12 cellular contexts compared by ENCODE assay signal in the genomic region with DNA sequence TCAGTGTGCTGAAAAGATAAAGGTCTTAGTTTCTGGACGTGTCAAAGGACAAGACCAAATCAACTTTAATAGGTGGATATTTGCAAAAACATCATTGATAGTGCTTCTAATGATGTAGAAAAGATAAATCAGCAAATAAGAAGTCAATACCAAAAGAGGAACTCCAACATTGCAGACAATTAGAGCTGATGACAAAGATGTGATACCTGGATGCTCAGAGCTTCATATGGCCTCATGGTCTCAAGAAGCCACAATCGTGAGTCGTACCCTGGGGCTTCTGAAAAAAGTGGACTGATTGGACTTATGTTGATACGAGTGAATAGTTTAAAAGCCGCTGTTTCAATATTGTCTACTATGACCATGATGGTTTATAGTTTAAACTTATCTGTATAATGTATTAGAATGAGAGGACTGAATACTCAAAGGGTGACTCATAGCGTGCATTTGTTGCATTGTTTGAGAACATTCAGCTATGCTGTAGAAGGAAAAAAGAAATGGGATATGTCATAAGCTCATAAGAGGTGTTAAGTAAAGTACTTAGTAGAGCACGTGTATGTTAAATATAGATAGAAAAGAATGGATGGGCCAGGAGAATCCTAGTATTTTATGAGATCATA. TPM values are rescaled to one million over a fixed set of nuclear protein-coding genes. Genes with fewer than 3 reads are reported as not detected.
DNase-seq lines count a peak whose midpoint lies in the region; ATAC-seq, FAIRE-seq and TF ChIP-seq lines count a peak whose summit lies in the region.
"Had no signal": no experiment of that assay in that cellular context is flagged by ENCODE, and none has a peak within 500 bp of the region (broad histone marks: within the 10 kb centered on the region; RNA-seq: fewer than 3 reads in every experiment).

No MANE protein-coding gene starts in this region.

- intact Hi-C loops in CD14-positive monocyte (cut with micrococcal nuclease), result loop anchor here in 1 of 2 donors (10.0 kb wide), 1 partner anchor 66 kb away; no protein-coding TSS in a partner anchor

- H3K36me3 Mint-ChIP-seq in CD4-positive, CD25-positive, alpha-beta regulatory T cell, result peaks cover 21% of the 10 kb centered on the region
- H3K36me3 Mint-ChIP-seq in T-cell (peaks cover 17% of the 10 kb centered on the region), immature natural killer cell (peaks cover 14 to 22% (median 22%) of the 10 kb centered on the region in 3 donors), CD14-positive monocyte (peaks cover 3% of the 10 kb centered on the region in 2 donors)
- H3K36me3 Mint-ChIP-seq in activated CD8-positive, alpha-beta memory T cell treated with anti-CD3 and anti-CD28 coated beads, Interleukin-2, amount 10 ng/mL, durations not matched to agents 7 days and 5 days, result peaks cover 26% of the 10 kb centered on the region

- peak overlapping the region in 2 of 3 donors; percentile 53 to 73 for H3K27ac Mint-ChIP-seq in CD4-positive, CD25-positive, alpha-beta regulatory T cell
- peak overlapping the region; percentile 94 for H3K27ac Mint-ChIP-seq in T-cell
- peak overlapping the region in 4 of 6 donors; percentile 10 to 83 (median 32) for H3K27ac Mint-ChIP-seq in immature natural killer cell
- H3K27ac Mint-ChIP-seq in CD14-positive monocyte, result peak overlapping the region in 1 of 7 donors; percentile 72
- no peak overlapping the region for H3K27ac Mint-ChIP-seq in activated CD8-positive, alpha-beta memory T cell treated with anti-CD3 and anti-CD28 coated beads, Interleukin-2, amount 10 ng/mL, durations not matched to agents 7 days and 5 days
- H3K27ac Mint-ChIP-seq: T-helper 1 cell treated with Interleukin-12 subunit alpha and Interleukin-12 subunit beta and Interleukin-4 antibody, amounts not matched to agents 30 μg/mL and 1 μg/mL, for 36 hours had no signal

- CTCF ChIA-PET in T-cell (lab: Charles Lee), result interaction anchor here (1.0 to 5.9 kb wide), 31 partner anchors 8 to 146 kb away, joined by 3 to 160 read pairs (median 13); a partner anchor contains a TSS
- CTCF ChIA-PET in activated CD8-positive, alpha-beta memory T cell treated with anti-CD3 and anti-CD28 coated beads, Interleukin-2, amount 10 ng/mL, durations not matched to agents 7 days and 5 days (lab: Charles Lee), result interaction anchor here (1.0 to 8.3 kb wide), 20 partner anchors 7 to 155 kb away, joined by 3 to 225 read pairs (median 14); a partner anchor contains a TSS

- peaks cover 0 to 5% of the 10 kb centered on the region in 2 experiments for H3K9me3 ChIP-seq in CD4-positive, CD25-positive, alpha-beta regulatory T cell (ENCODE audit: control insufficient read depth in 2 of 2, low read length in 2 of 2)

- DNase-seq in CD4-positive, CD25-positive, alpha-beta regulatory T cell, result no peak
- DNase-seq in GM12892 (ENCODE audit: insufficient read length) (no peak), T-cell (no peak), immature natural killer cell (no peak), HPDE6-E6E7 (ENCODE audit: extremely low spot score) (no peak), CD14-positive monocyte (ENCODE audit: low spot score) (no peak)
- DNase-seq in activated CD8-positive, alpha-beta memory T cell treated with anti-CD3 and anti-CD28 coated beads, Interleukin-2, amount 50 U/mL, for 4 hours, result no peak
- DNase-seq in activated CD8-positive, alpha-beta memory T cell treated with anti-CD3 and anti-CD28 coated beads, Interleukin-2, amount 10 ng/mL, durations not matched to agents 7 days and 5 days, result no peak
- DNase-seq: NCI-H2081, psoas muscle had no signal

- H3K9me3 Mint-ChIP-seq in CD4-positive, CD25-positive, alpha-beta regulatory T cell, result peaks cover 0 to 6% (median 3%) of the 10 kb centered on the region in 7 donors
- H3K9me3 Mint-ChIP-seq in T-cell (peaks cover 0 to 10% (median 0%) of the 10 kb centered on the region in 3 donors), immature natural killer cell (no peaks in the 10 kb centered on the region), CD14-positive monocyte (peaks cover 0 to 5% (median 0%) of the 10 kb centered on the region in 7 donors)
- H3K9me3 Mint-ChIP-seq in activated CD8-positive, alpha-beta memory T cell treated with anti-CD3 and anti-CD28 coated beads, Interleukin-2, amount 10 ng/mL, durations not matched to agents 7 days and 5 days (ENCODE audit: low read depth), result peaks cover 6% of the 10 kb centered on the region

- H3K27me3 Mint-ChIP-seq in CD4-positive, CD25-positive, alpha-beta regulatory T cell, result peaks cover 4% of the 10 kb centered on the region
- no peaks in the 10 kb centered on the region for H3K27me3 Mint-ChIP-seq in T-cell
- peaks cover 0 to 2% (median 0%) of the 10 kb centered on the region in 3 donors for H3K27me3 Mint-ChIP-seq in immature natural killer cell (ENCODE audit: low read depth in 3 of 3)
- H3K27me3 Mint-ChIP-seq in CD14-positive monocyte (ENCODE audit: low read depth in 3 of 3), result no peaks in the 10 kb centered on the region
- H3K27me3 Mint-ChIP-seq in activated CD8-positive, alpha-beta memory T cell treated with anti-CD3 and anti-CD28 coated beads, Interleukin-2, amount 10 ng/mL, durations not matched to agents 7 days and 5 days, result no peaks in the 10 kb centered on the region

- no peak for TF ChIP-seq CTCF in CD14-positive monocyte (IDR thresholded peaks at IDR 0.05)

- POLR2A ChIA-PET in T-cell (lab: Charles Lee), result interaction anchor here (1.3 to 2.5 kb wide), 2 partner anchors 51 to 55 kb away, joined by 5 to 22 read pairs; a partner anchor contains a TSS

- H3K4me3 Mint-ChIP-seq in CD4-positive, CD25-positive, alpha-beta regulatory T cell, result peak overlapping the region in 2 of 4 donors; percentile 4 to 25
- H3K4me3 Mint-ChIP-seq in T-cell, result peak overlapping the region in 1 of 3 donors; percentile 63
- no peak overlapping the region for H3K4me3 Mint-ChIP-seq in immature natural killer cell
- no peak overlapping the region for H3K4me3 Mint-ChIP-seq in CD14-positive monocyte
- H3K4me3 Mint-ChIP-seq in activated CD8-positive, alpha-beta memory T cell treated with anti-CD3 and anti-CD28 coated beads, Interleukin-2, amount 10 ng/mL, durations not matched to agents 7 days and 5 days, result no peak overlapping the region
- H3K4me3 Mint-ChIP-seq: T-helper 1 cell treated with Interleukin-12 subunit alpha and Interleukin-12 subunit beta and Interleukin-4 antibody, amounts not matched to agents 30 μg/mL and 1 μg/mL, for 36 hours had no signal

- H3K4me1 Mint-ChIP-seq in CD4-positive, CD25-positive, alpha-beta regulatory T cell, result peaks cover 52 to 85% (median 70%) of the 10 kb centered on the region in 4 donors
- H3K4me1 Mint-ChIP-seq in T-cell (peaks cover 82 to 84% (median 83%) of the 10 kb centered on the region in 3 donors), immature natural killer cell (peaks cover 33 to 63% of the 10 kb centered on the region in 2 donors), CD14-positive monocyte (peaks cover 40% of the 10 kb centered on the region)
- H3K4me1 Mint-ChIP-seq in activated CD8-positive, alpha-beta memory T cell treated with anti-CD3 and anti-CD28 coated beads, Interleukin-2, amount 10 ng/mL, durations not matched to agents 7 days and 5 days, result peaks cover 22% of the 10 kb centered on the region

- no peak for TF ChIP-seq POLR2A in GM12892 (IDR thresholded peaks at IDR 0.05; ENCODE audit: low read depth, low read length)

- H3K27me3 ChIP-seq in CD4-positive, CD25-positive, alpha-beta regulatory T cell (ENCODE audit: control insufficient read depth, insufficient read depth, low read length), result no peaks in the 10 kb centered on the region

- no peak for ATAC-seq in CD4-positive, CD25-positive, alpha-beta regulatory T cell (ENCODE audit: low read depth in 2 of 2)
- ATAC-seq in T-cell (replicated peaks in 1 of 4), result no peak
- no peak for ATAC-seq in activated CD8-positive, alpha-beta memory T cell treated with anti-CD3 and anti-CD28 coated beads, Interleukin-2, amount 10 ng/mL, durations not matched to agents 7 days and 5 days
- ATAC-seq: HepG2 had no signal

- H3K4me3 ChIP-seq in CD4-positive, CD25-positive, alpha-beta regulatory T cell (ENCODE audit: low read depth, low read length), result no peak overlapping the region
- H3K4me3 ChIP-seq: psoas muscle had no signal

- H3K4me1 ChIP-seq in CD4-positive, CD25-positive, alpha-beta regulatory T cell (ENCODE audit: control insufficient read depth, insufficient read depth, low read length, poor library complexity, severe bottlenecking), result peaks cover 31% of the 10 kb centered on the region
- H3K4me1 ChIP-seq: psoas muscle had no signal

- H3K27ac ChIP-seq in CD4-positive, CD25-positive, alpha-beta regulatory T cell (ENCODE audit: insufficient read depth, low read length, poor library complexity, severe bottlenecking), result no peak overlapping the region
- H3K27ac ChIP-seq: psoas muscle had no signal

- peak; percentile 85 for FAIRE-seq in GM12892 (lab: Jason Lieb, UNC)
- FAIRE-seq: HepG2 had no signal

- peaks cover 16% of the 10 kb centered on the region for H3K36me3 ChIP-seq in CD4-positive, CD25-positive, alpha-beta regulatory T cell (ENCODE audit: control insufficient read depth, insufficient read depth, low read length)

RNA-seq across cellular contexts. Expression of a gene that starts 54.6 kb away (rescaled TPM):
- 364 TPM for total RNA-seq in CD4-positive, CD25-positive, alpha-beta regulatory T cell
- polyA plus RNA-seq in CD4-positive, CD25-positive, alpha-beta regulatory T cell, result 100 to 1,000 TPM; 320 to 435 (median 407) TPM
- 25.6 TPM for polyA plus RNA-seq in GM12892 (2012; ENCODE audit: missing spikeins)
- 100 to 1,000 TPM; 381 to 480 (median 441) TPM for total RNA-seq in T-cell
- 100 to 1,000 TPM; 262 to 392 (median 334) TPM for polyA plus RNA-seq in immature natural killer cell
- polyA plus RNA-seq in CD14-positive monocyte, result 100 to 1,000 TPM; 154 to 179 TPM
- total RNA-seq in activated CD8-positive, alpha-beta memory T cell treated with anti-CD3 and anti-CD28 coated beads, Interleukin-2, amount 10 ng/mL, durations not matched to agents 7 days and 5 days, result 100 to 1,000 TPM in 1 of 2 experiments, 10 to 100 TPM in 1; 53.4 to 104 TPM
